8 cellular contexts compared by ENCODE assay signal in genomic region chr5:102681403-102681983, GRCh38.
A peak's percentile ranks its signal among the peaks of the same experiment; 100 is the strongest.
DNase-seq lines count a peak whose midpoint lies in the region; ATAC-seq and TF ChIP-seq lines count a peak whose summit lies in the region.

No MANE protein-coding gene starts in this region.

- peaks cover 5% of the 10 kb centered on the region for H3K9me3 Mint-ChIP-seq in nephron

- no peaks in the 10 kb centered on the region for H3K4me1 Mint-ChIP-seq in nephron

- peaks cover 3% of the 10 kb centered on the region for H3K36me3 Mint-ChIP-seq in nephron (ENCODE audit: low read depth)

- H3K36me3 ChIP-seq in testis (ENCODE audit: low read depth, missing control alignments) = no peaks in the 10 kb centered on the region

- no peak overlapping the region for H3K27ac ChIP-seq in testis

- WGBS in testis, 2 donors = 72 to 76% methylated on average over 2 of the region's 2 CpGs

- TF ChIP-seq CTCF in nephron (IDR thresholded peaks at IDR 0.05; ENCODE audit: unreplicated experiment in 3 of 3) = peak; percentile 76 to 85 (median 79)
- peak; percentile 22 to 58 (median 43) for TF ChIP-seq CTCF in testis (IDR thresholded peaks at IDR 0.05)

- no peaks in the 10 kb centered on the region for H3K27me3 ChIP-seq in testis

- H3K27ac Mint-ChIP-seq in nephron = no peak overlapping the region

- peak; percentile 22 for DNase-seq in DMS153 (lab: John Stamatoyannopoulos, UW)
- DNase-seq in HT-29 (ENCODE audit: low spot score) = peak; percentile 90
- DNase-seq in NOMO-1 treated with DMSO at 0.1 percent for 48 hours (lab: John Stamatoyannopoulos, UW; ENCODE audit: unreplicated experiment) = peak; percentile 56
- peak; percentile 26 for DNase-seq in activated CD8-positive, alpha-beta memory T cell treated with anti-CD3 and anti-CD28 coated beads, Interleukin-2, amount 50 U/mL, for 24 hours (ENCODE audit: extremely low read depth)
- DNase-seq in testis = peak; percentile 78

- H3K4me3 ChIP-seq in testis = no peak overlapping the region

- ATAC-seq in GM21423 (IDR thresholded peaks at IDR 0.05; ENCODE audit: unreplicated experiment) (peak; percentile 93), esophagus mucosa (peak; percentile 62)

- no peak for TF ChIP-seq POLR2A in testis (IDR thresholded peaks at IDR 0.05)

- H3K4me1 ChIP-seq in testis = no peaks in the 10 kb centered on the region

- no peak overlapping the region for H3K4me3 Mint-ChIP-seq in nephron

- H3K27me3 Mint-ChIP-seq in nephron (ENCODE audit: low read depth) = no peaks in the 10 kb centered on the region

- intact Hi-C loops in testis (cut with DNase I; ENCODE audit: low total_unique reads) = no loop called here

- no peaks in the 10 kb centered on the region for H3K9me3 ChIP-seq in testis

Comparison
In these comparisons a context has a peak if more than half of its experiments do, and no peak if none do; other contexts are left out.
1. DNase-seq: peak in every context shown above with its lines; median percentile 90 in HT-29; 78 in testis; 56 in NOMO-1 treated with DMSO at 0.1 percent for 48 hours; 26 in activated CD8-positive, alpha-beta memory T cell treated with anti-CD3 and anti-CD28 coated beads, Interleukin-2, amount 50 U/mL, for 24 hours; 22 in DMS153.